In the genomic region with DNA sequence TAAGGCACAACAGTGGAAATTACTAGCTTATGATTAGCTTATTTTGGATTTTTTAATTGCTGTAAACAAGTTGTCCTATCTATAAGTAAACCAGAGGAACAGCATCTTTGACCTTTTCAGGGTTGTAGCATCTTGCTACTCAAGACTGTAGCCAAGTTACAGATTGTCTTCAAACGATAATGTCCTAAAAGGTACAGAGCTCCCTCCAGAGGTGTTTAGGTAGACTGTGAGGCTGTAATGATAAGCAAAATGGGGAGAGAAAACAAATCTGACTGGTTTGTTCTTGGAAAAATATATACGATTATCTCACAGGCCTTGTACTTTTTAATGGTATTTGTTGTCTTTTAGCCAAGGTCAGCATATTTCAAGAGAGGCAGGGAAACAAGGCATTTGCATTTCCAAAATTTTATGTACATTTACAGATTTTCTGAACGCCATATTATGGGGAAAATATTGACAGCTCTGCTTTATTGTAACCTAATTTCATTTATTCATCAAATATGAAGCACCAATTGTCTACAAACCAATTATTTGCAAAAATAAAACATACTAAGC, we compare ENCODE assay signal across 18 cellular contexts.
DNase-seq lines count a peak whose midpoint lies in the region; ATAC-seq and TF ChIP-seq lines count a peak whose summit lies in the region.
"Had no signal": no experiment of that assay in that cellular context is flagged by ENCODE, and none has a peak within 500 bp of the region (broad histone marks: within the 10 kb centered on the region; RNA-seq: fewer than 3 reads in every experiment).

No MANE protein-coding gene starts in this region.

- H3K27me3 Mint-ChIP-seq in brain: no peaks in the 10 kb centered on the region
- H3K27me3 Mint-ChIP-seq: activated CD4-positive, alpha-beta memory T cell treated with anti-CD3 and anti-CD28 coated beads, Interleukin-2, amount 10 ng/mL, durations not matched to agents 7 days and 5 days; dendritic cell treated with granulocyte-macrophage colony-stimulating factor and Interleukin-4, amounts not matched to agents 40 ng/mL and 50 ng/mL, for 4 days; T-cell had no signal

- H3K4me3 Mint-ChIP-seq in brain: no peak overlapping the region
- H3K4me3 Mint-ChIP-seq: activated CD4-positive, alpha-beta memory T cell treated with anti-CD3 and anti-CD28 coated beads, Interleukin-2, amount 10 ng/mL, durations not matched to agents 7 days and 5 days; CD14-positive monocyte; dendritic cell treated with granulocyte-macrophage colony-stimulating factor and Interleukin-4, amounts not matched to agents 40 ng/mL and 50 ng/mL, for 4 days; T-cell had no signal

- TF ChIP-seq CTCF in GM12872 (IDR thresholded peaks at IDR 0.05; ENCODE audit: insufficient read depth, low read depth, low read length) (peak; percentile 18; the same call in 1 of the 3 replicates), brain (conservative IDR thresholded peaks at IDR 0.05) (peak; percentile 15 to 24), right lobe of liver (IDR thresholded peaks at IDR 0.05) (peak; percentile 52 to 73 (median 68))

- no peaks in the 10 kb centered on the region for H3K27me3 ChIP-seq in right lobe of liver
- H3K27me3 ChIP-seq: pancreas had no signal

- no peaks in the 10 kb centered on the region for H3K9me3 ChIP-seq in right lobe of liver
- H3K9me3 ChIP-seq: pancreas had no signal

- ATAC-seq in right lobe of liver (peak; percentile 87 to 90 (median 88)), GM18873 (IDR thresholded peaks at IDR 0.05; ENCODE audit: low FRiP score, unreplicated experiment) (no peak)
- ATAC-seq: stimulated activated naive CD8-positive, alpha-beta T cell treated with anti-CD3 and anti-CD28 coated beads, Interleukin-15, Interleukin-2, amounts not matched to agents 100 U/mL and 50 U/mL, for 24 hours; T-cell had no signal

- no peaks in the 10 kb centered on the region for H3K9me3 Mint-ChIP-seq in brain
- H3K9me3 Mint-ChIP-seq: activated CD4-positive, alpha-beta memory T cell treated with anti-CD3 and anti-CD28 coated beads, Interleukin-2, amount 10 ng/mL, durations not matched to agents 7 days and 5 days; dendritic cell treated with granulocyte-macrophage colony-stimulating factor and Interleukin-4, amounts not matched to agents 40 ng/mL and 50 ng/mL, for 4 days had no signal

- no peak overlapping the region for H3K4me3 ChIP-seq in right lobe of liver
- H3K4me3 ChIP-seq: pancreas had no signal

- H3K36me3 Mint-ChIP-seq in brain: no peaks in the 10 kb centered on the region
- H3K36me3 Mint-ChIP-seq: CD14-positive monocyte, T-cell had no signal

- H3K4me1 ChIP-seq in right lobe of liver: peaks cover 0 to 7% (median 0%) of the 10 kb centered on the region in 4 donors

- H3K27ac ChIP-seq in right lobe of liver: no peak overlapping the region
- H3K27ac ChIP-seq: pancreas had no signal

- intact Hi-C loops in right lobe of liver (cut with DNase I): no loop called here

- H3K27ac Mint-ChIP-seq in brain: no peak overlapping the region
- H3K27ac Mint-ChIP-seq: activated CD4-positive, alpha-beta memory T cell treated with anti-CD3 and anti-CD28 coated beads, Interleukin-2, amount 10 ng/mL, durations not matched to agents 7 days and 5 days; CD14-positive monocyte; dendritic cell treated with granulocyte-macrophage colony-stimulating factor and Interleukin-4, amounts not matched to agents 40 ng/mL and 50 ng/mL, for 4 days; T-cell had no signal

- 19% methylated on average over 3 of the region's 3 CpGs for WGBS in right lobe of liver (ENCODE audit: insufficient coverage, low coverage, low lambda C conversion rate, missing lambda C conversion rate)

- H3K36me3 ChIP-seq in right lobe of liver: no peaks in the 10 kb centered on the region
- H3K36me3 ChIP-seq: pancreas had no signal

- H3K4me1 Mint-ChIP-seq in brain: no peaks in the 10 kb centered on the region
- H3K4me1 Mint-ChIP-seq: activated CD4-positive, alpha-beta memory T cell treated with anti-CD3 and anti-CD28 coated beads, Interleukin-2, amount 10 ng/mL, durations not matched to agents 7 days and 5 days; CD14-positive monocyte; T-cell had no signal

- TF ChIP-seq POLR2A in right lobe of liver (IDR thresholded peaks at IDR 0.05): no peak

- DNase-seq in M059J (ENCODE audit: low read depth): peak; percentile 8
- no peak for DNase-seq in right lobe of liver
- DNase-seq in NOMO-1 (lab: John Stamatoyannopoulos, UW; ENCODE audit: unreplicated experiment in 2 of 2): no peak
- no peak for DNase-seq in NCI-H2081 treated with DMSO at 0.1 percent for 48 hours (lab: John Stamatoyannopoulos, UW)
- no peak for DNase-seq in central memory CD4-positive, alpha-beta T cell
- DNase-seq: activated CD4-positive, alpha-beta memory T cell treated with anti-CD3 and anti-CD28 coated beads, Interleukin-2, amount 10 ng/mL, durations not matched to agents 7 days and 5 days; foreskin fibroblast; NCI-H1092 treated with DMSO at 0.1 percent for 48 hours; NK-92 treated with Interleukin-12 subunit alpha and Interleukin-12 subunit beta, amount 100 ng/mL, for 24 hours; pancreas; stimulated activated CD4-positive, alpha-beta T cell treated with anti-CD3 and anti-CD28 coated beads, Interleukin-2, amount 100 ng/mL, for 24 hours; stimulated activated naive CD8-positive, alpha-beta T cell treated with anti-CD3 and anti-CD28 coated beads, Interleukin-15, Interleukin-2, amounts not matched to agents 100 U/mL and 50 U/mL, for 24 hours; T-cell had no signal
